1 cellular context compared by ENCODE assay signal in genomic region chr4:76359881-76360466, GRCh38. TPM values are rescaled to one million over a fixed set of nuclear protein-coding genes. Genes with fewer than 3 reads are reported as not detected.
"Had no signal": no experiment of that assay in that cellular context is flagged by ENCODE, and none has a peak within 500 bp of the region (broad histone marks: within the 10 kb centered on the region; RNA-seq: fewer than 3 reads in every experiment).

No MANE protein-coding gene starts in this region.

RNA-seq across cellular contexts. Expression of gene STBD1, which starts 53.4 kb away (rescaled TPM):
- total RNA-seq: OCI-LY7 had no signal
